8 cellular contexts compared by ENCODE assay signal in the genomic region with DNA sequence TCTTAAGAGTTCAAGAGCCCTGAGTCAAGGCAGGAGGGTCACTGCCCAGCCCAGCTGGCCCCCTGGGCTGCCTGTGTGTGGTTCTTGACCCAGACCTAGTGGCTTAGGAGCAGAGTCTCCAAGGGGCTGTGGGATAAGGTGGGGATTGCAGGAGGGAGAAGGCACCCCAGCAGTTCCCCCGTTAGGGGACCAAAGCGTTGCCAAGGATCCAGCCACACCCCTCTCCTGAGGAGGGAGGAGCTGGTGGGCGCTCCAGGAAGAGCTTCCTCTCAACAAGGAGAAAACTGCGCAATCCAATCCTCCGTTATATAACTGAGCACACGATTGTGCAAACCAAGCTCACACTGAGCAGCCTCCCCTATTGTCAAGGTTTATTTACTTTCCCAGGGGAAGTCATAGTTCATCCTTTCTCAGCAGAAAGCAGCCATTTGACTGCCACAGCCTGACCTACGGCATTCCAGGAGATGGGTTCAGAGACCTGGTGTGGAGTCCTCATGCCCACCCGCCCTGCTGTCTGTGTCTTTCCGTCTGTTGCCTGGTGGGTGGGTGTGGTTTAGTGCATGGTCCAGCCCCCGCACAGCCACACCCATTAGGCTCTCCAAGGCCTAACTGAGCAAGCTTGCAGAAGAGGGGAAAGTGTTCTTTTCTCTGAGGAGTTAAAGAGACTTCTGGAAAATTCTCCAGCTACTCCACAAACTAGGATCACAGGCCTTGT. TPM values are rescaled to one million over a fixed set of nuclear protein-coding genes. Genes with fewer than 3 reads are reported as not detected.
DNase-seq lines count a peak whose midpoint lies in the region; ATAC-seq and TF ChIP-seq lines count a peak whose summit lies in the region.

No MANE protein-coding gene starts in this region.

- BruUV-seq in Calu3 (replicated peaks; lab: Mats Ljungman, UMichigan), result no TSS peak

- H3K9me3 Mint-ChIP-seq in Calu3 (ENCODE audit: low read depth, unreplicated experiment), result no peaks in the 10 kb centered on the region
- H3K9me3 Mint-ChIP-seq in natural killer cell treated with Interleukin-12 subunit alpha and Interleukin-12 subunit beta and Interleukin-15 and Interleukin-18, amount 100 ng/mL, for 72 hours, result no peaks in the 10 kb centered on the region

- no peak overlapping the region for H3K27ac Mint-ChIP-seq in Calu3 (ENCODE audit: unreplicated experiment)
- no peak overlapping the region for H3K27ac Mint-ChIP-seq in natural killer cell treated with Interleukin-12 subunit alpha and Interleukin-12 subunit beta and Interleukin-15 and Interleukin-18, amount 100 ng/mL, for 72 hours

- no peaks in the 10 kb centered on the region for H3K9me3 ChIP-seq in muscle layer of colon (ENCODE audit: low read length)

- no peaks in the 10 kb centered on the region for H3K27me3 ChIP-seq in muscle layer of colon (ENCODE audit: control insufficient read depth in 1 of 2, insufficient read depth in 2 of 2, low read length in 2 of 2)

- ATAC-seq in natural killer cell treated with Interleukin-12 subunit alpha and Interleukin-12 subunit beta and Interleukin-15 and Interleukin-18, amount 100 ng/mL, for 72 hours, result no peak
- ATAC-seq in HG02678 (IDR thresholded peaks at IDR 0.05; ENCODE audit: unreplicated experiment), result no peak
- no peak for ATAC-seq in GM19397 (IDR thresholded peaks at IDR 0.05; ENCODE audit: unreplicated experiment)

- TF ChIP-seq CTCF in Calu3 (IDR thresholded peaks at IDR 0.05; ENCODE audit: unreplicated experiment), result no peak

- peak overlapping the region; percentile 13 for H3K27ac ChIP-seq in muscle layer of colon (ENCODE audit: low read depth, low read length)

- peaks cover 16% of the 10 kb centered on the region for H3K36me3 Mint-ChIP-seq in Calu3 (ENCODE audit: insufficient read depth, unreplicated experiment)
- H3K36me3 Mint-ChIP-seq in natural killer cell treated with Interleukin-12 subunit alpha and Interleukin-12 subunit beta and Interleukin-15 and Interleukin-18, amount 100 ng/mL, for 72 hours, result no peaks in the 10 kb centered on the region

- CTCF ChIA-PET in Calu3 (lab: Charles Lee), result interaction anchor here (1.5 kb wide), 1 partner anchor 36 kb away, joined by 6 read pairs; a partner anchor contains a TSS

- peak; percentile 21 for DNase-seq in Calu3
- DNase-seq in NCI-H2227 (lab: John Stamatoyannopoulos, UW; ENCODE audit: unreplicated experiment), result peak; percentile 74
- peak; percentile 24 for DNase-seq in dermis blood vessel endothelial cell
- no peak for DNase-seq in activated T-cell treated with anti-CD3 and anti-CD28 coated beads, Interleukin-2, amount 50 U/mL, for 48 hours
- no peak for DNase-seq in natural killer cell treated with Interleukin-12 subunit alpha and Interleukin-12 subunit beta and Interleukin-15 and Interleukin-18, amount 100 ng/mL, for 72 hours (ENCODE audit: low spot score)

- H3K36me3 ChIP-seq in muscle layer of colon (ENCODE audit: insufficient read depth, low read length), result no peaks in the 10 kb centered on the region

- intact Hi-C loops in Calu3 (cut with micrococcal nuclease; ENCODE audit: unreplicated experiment), result no loop called here

- no peaks in the 10 kb centered on the region for H3K27me3 Mint-ChIP-seq in Calu3 (ENCODE audit: unreplicated experiment)
- H3K27me3 Mint-ChIP-seq in natural killer cell treated with Interleukin-12 subunit alpha and Interleukin-12 subunit beta and Interleukin-15 and Interleukin-18, amount 100 ng/mL, for 72 hours, result peaks cover 0 to 6% of the 10 kb centered on the region in 2 donors

- peak overlapping the region; percentile 17 for H3K9ac ChIP-seq in muscle layer of colon (ENCODE audit: low read length)

- peaks cover 73% of the 10 kb centered on the region for H3K4me1 ChIP-seq in muscle layer of colon (ENCODE audit: insufficient read depth, low read length)

- no peak overlapping the region for H3K4me3 Mint-ChIP-seq in Calu3 (ENCODE audit: low read depth, unreplicated experiment)
- H3K4me3 Mint-ChIP-seq in natural killer cell treated with Interleukin-12 subunit alpha and Interleukin-12 subunit beta and Interleukin-15 and Interleukin-18, amount 100 ng/mL, for 72 hours, result no peak overlapping the region

- H3K4me1 Mint-ChIP-seq in Calu3 (ENCODE audit: low read depth, unreplicated experiment), result peaks cover 29% of the 10 kb centered on the region
- H3K4me1 Mint-ChIP-seq in natural killer cell treated with Interleukin-12 subunit alpha and Interleukin-12 subunit beta and Interleukin-15 and Interleukin-18, amount 100 ng/mL, for 72 hours (ENCODE audit: low read depth in 2 of 2), result peaks cover 0 to 4% of the 10 kb centered on the region in 2 donors

- H3K4me3 ChIP-seq in muscle layer of colon (ENCODE audit: low read depth in 1 of 2, low read length in 2 of 2), result peak overlapping the region in 1 of 2 donors; percentile 28

RNA-seq across cellular contexts. Expression of a gene that starts 3.5 kb away (rescaled TPM):
- total RNA-seq in Calu3 (2022), result 32.5 and 46.6 TPM in 2 replicates
- total RNA-seq in dermis blood vessel endothelial cell, result 43.7 and 91.0 TPM in 2 replicates
- 1 to 10 TPM; 1.6 to 2.4 TPM for total RNA-seq in natural killer cell treated with Interleukin-12 subunit alpha and Interleukin-12 subunit beta and Interleukin-15 and Interleukin-18, amount 100 ng/mL, for 72 hours

RNA-seq across cellular contexts. Expression of a gene that starts 35.8 kb away (rescaled TPM):
- total RNA-seq in Calu3 (2022), result 264 and 312 TPM in 2 replicates
- 229 and 392 TPM in 2 replicates for total RNA-seq in dermis blood vessel endothelial cell
- 100 to 1,000 TPM; 183 to 194 TPM for total RNA-seq in natural killer cell treated with Interleukin-12 subunit alpha and Interleukin-12 subunit beta and Interleukin-15 and Interleukin-18, amount 100 ng/mL, for 72 hours

Comparison
In these comparisons a context has a peak if more than half of its experiments do, and no peak if none do; other contexts are left out.
1. DNase-seq: peak in Calu3 (single experiment), NCI-H2227 (single experiment) and dermis blood vessel endothelial cell (single experiment); none in activated T-cell treated with anti-CD3 and anti-CD28 coated beads, Interleukin-2, amount 50 U/mL, for 48 hours (0 of 2) and natural killer cell treated with Interleukin-12 subunit alpha and Interleukin-12 subunit beta and Interleukin-15 and Interleukin-18, amount 100 ng/mL, for 72 hours (single experiment).